1 cellular context compared by ENCODE assay signal in genomic region chr6:168060521-168060931, GRCh38.
TF ChIP-seq lines count a peak whose summit lies in the region.

No MANE protein-coding gene starts in this region.

TF ChIP-seq in HepG2, 621 proteins besides CTCF, POLR2A, EP300 and RAD21 (continued from another document and continues in another):
- TF ChIP-seq AHDC1 (CRISPR knock-in tag; IDR thresholded peaks at IDR 0.05; ENCODE audit: borderline replicate concordance) (no peak), ZNF383 (CRISPR knock-in tag; IDR thresholded peaks at IDR 0.05; ENCODE audit: borderline replicate concordance) (no peak), KLF9 (CRISPR knock-in tag; IDR thresholded peaks at IDR 0.05; ENCODE audit: low read depth) (no peak), PAWR (CRISPR knock-in tag; IDR thresholded peaks at IDR 0.05; ENCODE audit: borderline replicate concordance) (no peak), HOXA3 (CRISPR knock-in tag; IDR thresholded peaks at IDR 0.05) (0 out of 2 replicates have a peak, but pooled peaks have one; percentile 27), PPARG (CRISPR knock-in tag; conservative IDR thresholded peaks at IDR 0.05) (no peak), SP4 (CRISPR knock-in tag; IDR thresholded peaks at IDR 0.05) (no peak; the same call in 1 of the 2 replicates), ZNF672 (CRISPR knock-in tag; IDR thresholded peaks at IDR 0.05) (no peak), ZNF263 (CRISPR knock-in tag; IDR thresholded peaks at IDR 0.05) (no peak), ZNF709 (CRISPR knock-in tag; IDR thresholded peaks at IDR 0.05) (no peak), ZNF382 (CRISPR knock-in tag; IDR thresholded peaks at IDR 0.05; ENCODE audit: borderline replicate concordance) (no peak), NR2F2 (IDR thresholded peaks at IDR 0.05; ENCODE audit: borderline replicate concordance, low read depth) (no peak), ZNF576 (CRISPR knock-in tag; IDR thresholded peaks at IDR 0.05) (no peak), HES4 (CRISPR knock-in tag; IDR thresholded peaks at IDR 0.05; ENCODE audit: borderline replicate concordance) (no peak), GTF2F1 (IDR thresholded peaks at IDR 0.05; ENCODE audit: low read length) (no peak), MED8 (CRISPR knock-in tag; IDR thresholded peaks at IDR 0.05; ENCODE audit: insufficient replicate concordance) (no peak), BHLHE40 (IDR thresholded peaks at IDR 0.05; ENCODE audit: low read length) (no peak), TAF15 (IDR thresholded peaks at IDR 0.05; ENCODE audit: low read depth, low read length, poor library complexity, severe bottlenecking) (no peak), XRCC5 (optimal IDR thresholded peaks at IDR 0.05; ENCODE audit: low read length) (peak; percentile 74), PHF21A (CRISPR knock-in tag; IDR thresholded peaks at IDR 0.05) (no peak), SMAD1 (CRISPR knock-in tag; IDR thresholded peaks at IDR 0.05; ENCODE audit: borderline replicate concordance, low read depth) (0 out of 2 replicates have a peak, but pooled peaks have one; percentile 65), ZNF589 (CRISPR knock-in tag; conservative IDR thresholded peaks at IDR 0.05) (no peak), TOPORS (CRISPR knock-in tag; IDR thresholded peaks at IDR 0.05) (no peak), ZNF34 (CRISPR knock-in tag; IDR thresholded peaks at IDR 0.05; ENCODE audit: borderline replicate concordance) (no peak), ZNF580 (CRISPR knock-in tag; IDR thresholded peaks at IDR 0.05; ENCODE audit: borderline replicate concordance, low read depth) (peak; percentile 55; the same call in 1 of the 2 replicates), ZNF83 (CRISPR knock-in tag; IDR thresholded peaks at IDR 0.05; ENCODE audit: borderline replicate concordance) (no peak), WIZ (CRISPR knock-in tag; IDR thresholded peaks at IDR 0.05) (no peak), PTBP1 (IDR thresholded peaks at IDR 0.05; ENCODE audit: low read depth, low read length, poor library complexity, severe bottlenecking) (no peak), MEIS1 (CRISPR knock-in tag; IDR thresholded peaks at IDR 0.05; ENCODE audit: borderline replicate concordance) (0 out of 2 replicates have a peak, but pooled peaks have one; percentile 22), ZNF329 (CRISPR knock-in tag; IDR thresholded peaks at IDR 0.05; ENCODE audit: low read depth) (0 out of 2 replicates have a peak, but pooled peaks have one; percentile 5), BCLAF1 (IDR thresholded peaks at IDR 0.05) (no peak), ZNF572 (CRISPR knock-in tag; IDR thresholded peaks at IDR 0.05) (0 out of 2 replicates have a peak, but pooled peaks have one; percentile 46), ZNF281 (CRISPR knock-in tag; IDR thresholded peaks at IDR 0.05; ENCODE audit: borderline replicate concordance) (no peak), RXRA (CRISPR knock-in tag; IDR thresholded peaks at IDR 0.05) (peak; percentile 53; the same call in 1 of the 2 replicates), CHD4 (IDR thresholded peaks at IDR 0.05; ENCODE audit: borderline replicate concordance, low read length) (no peak), HMG20B (CRISPR knock-in tag; conservative IDR thresholded peaks at IDR 0.05) (no peak), ZFYVE20 (CRISPR knock-in tag; IDR thresholded peaks at IDR 0.05; ENCODE audit: borderline replicate concordance, low read depth) (no peak), KDM4B (CRISPR knock-in tag; IDR thresholded peaks at IDR 0.05) (no peak), KDM2A (CRISPR knock-in tag; IDR thresholded peaks at IDR 0.05; ENCODE audit: borderline replicate concordance, low read depth) (peak; percentile 71; the same call in 1 of the 2 replicates)
- TF ChIP-seq, protein P1, sequence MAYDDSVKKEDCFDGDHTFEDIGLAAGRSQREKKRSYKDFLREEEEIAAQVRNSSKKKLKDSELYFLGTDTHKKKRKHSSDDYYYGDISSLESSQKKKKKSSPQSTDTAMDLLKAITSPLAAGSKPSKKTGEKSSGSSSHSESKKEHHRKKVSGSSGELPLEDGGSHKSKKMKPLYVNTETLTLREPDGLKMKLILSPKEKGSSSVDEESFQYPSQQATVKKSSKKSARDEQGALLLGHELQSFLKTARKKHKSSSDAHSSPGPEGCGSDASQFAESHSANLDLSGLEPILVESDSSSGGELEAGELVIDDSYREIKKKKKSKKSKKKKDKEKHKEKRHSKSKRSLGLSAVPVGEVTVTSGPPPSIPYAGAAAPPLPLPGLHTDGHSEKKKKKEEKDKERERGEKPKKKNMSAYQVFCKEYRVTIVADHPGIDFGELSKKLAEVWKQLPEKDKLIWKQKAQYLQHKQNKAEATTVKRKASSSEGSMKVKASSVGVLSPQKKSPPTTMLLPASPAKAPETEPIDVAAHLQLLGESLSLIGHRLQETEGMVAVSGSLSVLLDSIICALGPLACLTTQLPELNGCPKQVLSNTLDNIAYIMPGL (CRISPR knock-in tag; IDR thresholded peaks at IDR 0.05; ENCODE audit: borderline replicate concordance in 1 of 2, low read depth in 1 of 2) = peak in 1 of 2 experiments; percentile 50; a peak in 2 of 4 replicates
- TF ChIP-seq, protein P2, sequence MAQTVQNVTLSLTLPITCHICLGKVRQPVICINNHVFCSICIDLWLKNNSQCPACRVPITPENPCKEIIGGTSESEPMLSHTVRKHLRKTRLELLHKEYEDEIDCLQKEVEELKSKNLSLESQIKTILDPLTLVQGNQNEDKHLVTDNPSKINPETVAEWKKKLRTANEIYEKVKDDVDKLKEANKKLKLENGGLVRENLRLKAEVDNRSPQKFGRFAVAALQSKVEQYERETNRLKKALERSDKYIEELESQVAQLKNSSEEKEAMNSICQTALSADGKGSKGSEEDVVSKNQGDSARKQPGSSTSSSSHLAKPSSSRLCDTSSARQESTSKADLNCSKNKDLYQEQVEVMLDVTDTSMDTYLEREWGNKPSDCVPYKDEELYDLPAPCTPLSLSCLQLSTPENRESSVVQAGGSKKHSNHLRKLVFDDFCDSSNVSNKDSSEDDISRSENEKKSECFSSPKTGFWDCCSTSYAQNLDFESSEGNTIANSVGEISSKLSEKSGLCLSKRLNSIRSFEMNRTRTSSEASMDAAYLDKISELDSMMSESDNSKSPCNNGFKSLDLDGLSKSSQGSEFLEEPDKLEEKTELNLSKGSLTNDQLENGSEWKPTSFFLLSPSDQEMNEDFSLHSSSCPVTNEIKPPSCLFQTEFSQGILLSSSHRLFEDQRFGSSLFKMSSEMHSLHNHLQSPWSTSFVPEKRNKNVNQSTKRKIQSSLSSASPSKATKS (CRISPR knock-in tag; IDR thresholded peaks at IDR 0.05) = no peak
- TF ChIP-seq, protein P3, sequence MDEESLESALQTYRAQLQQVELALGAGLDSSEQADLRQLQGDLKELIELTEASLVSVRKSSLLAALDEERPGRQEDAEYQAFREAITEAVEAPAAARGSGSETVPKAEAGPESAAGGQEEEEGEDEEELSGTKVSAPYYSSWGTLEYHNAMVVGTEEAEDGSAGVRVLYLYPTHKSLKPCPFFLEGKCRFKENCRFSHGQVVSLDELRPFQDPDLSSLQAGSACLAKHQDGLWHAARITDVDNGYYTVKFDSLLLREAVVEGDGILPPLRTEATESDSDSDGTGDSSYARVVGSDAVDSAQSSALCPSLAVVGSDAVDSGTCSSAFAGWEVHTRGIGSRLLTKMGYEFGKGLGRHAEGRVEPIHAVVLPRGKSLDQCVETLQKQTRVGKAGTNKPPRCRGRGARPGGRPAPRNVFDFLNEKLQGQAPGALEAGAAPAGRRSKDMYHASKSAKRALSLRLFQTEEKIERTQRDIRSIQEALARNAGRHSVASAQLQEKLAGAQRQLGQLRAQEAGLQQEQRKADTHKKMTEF (CRISPR knock-in tag; IDR thresholded peaks at IDR 0.05) = 0 out of 2 replicates have a peak, but pooled peaks have one; percentile 21
- TF ChIP-seq, protein P4, sequence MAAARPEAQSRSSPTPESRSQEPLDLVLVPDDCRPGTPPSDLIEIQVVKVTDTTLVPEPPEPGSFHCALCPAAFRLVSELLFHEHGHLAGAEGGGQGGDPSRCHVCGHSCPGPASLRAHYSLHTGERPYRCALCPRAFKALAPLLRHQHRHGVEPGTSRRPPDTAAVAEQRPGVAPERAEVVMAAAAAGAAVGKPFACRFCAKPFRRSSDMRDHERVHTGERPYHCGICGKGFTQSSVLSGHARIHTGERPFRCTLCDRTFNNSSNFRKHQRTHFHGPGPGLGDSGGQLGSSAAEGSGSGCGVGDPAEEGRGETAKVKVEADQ (CRISPR knock-in tag; IDR thresholded peaks at IDR 0.05; ENCODE audit: borderline replicate concordance) = no peak
